20 cellular contexts compared by ENCODE assay signal in the genomic region with DNA sequence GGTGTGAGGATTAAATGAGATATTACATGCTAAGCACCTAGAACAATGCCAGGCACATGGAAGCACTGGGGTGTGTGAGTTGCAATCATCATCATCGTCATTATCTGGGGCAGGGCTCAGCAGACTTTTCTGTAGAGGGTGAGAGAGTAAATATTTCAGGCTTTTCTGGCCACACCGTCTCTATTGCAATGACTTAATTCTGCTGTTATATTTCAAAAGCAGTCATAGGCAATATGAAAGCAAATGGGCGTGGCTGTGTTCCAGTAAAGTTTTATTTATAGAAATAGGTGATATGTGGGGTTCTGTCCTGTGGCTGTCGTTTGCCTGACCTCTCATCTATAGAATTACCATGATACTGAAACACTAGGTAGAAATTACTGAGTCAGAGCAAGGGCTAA.
DNase-seq lines count a peak whose midpoint lies in the region; ATAC-seq and TF ChIP-seq lines count a peak whose summit lies in the region.
"Had no signal": no experiment of that assay in that cellular context is flagged by ENCODE, and none has a peak within 500 bp of the region (broad histone marks: within the 10 kb centered on the region; RNA-seq: fewer than 3 reads in every experiment).

No MANE protein-coding gene starts in this region.

- intact Hi-C loops in sciatic nerve (cut with DNase I), result no loop called here
- intact Hi-C loops in upper lobe of right lung (cut with DNase I), result no loop called here

- H3K27me3 ChIP-seq in gastroesophageal sphincter (no peaks in the 10 kb centered on the region), upper lobe of right lung (no peaks in the 10 kb centered on the region)
- H3K27me3 ChIP-seq: BLaER1 treated with 17β-estradiol and CSF1 and Interleukin-3, amounts not matched to agents 10 nM and 100 nM; cardiac muscle cell had no signal

- H3K27ac Mint-ChIP-seq in activated naive CD4-positive, alpha-beta T cell treated with anti-CD3 and anti-CD28 coated beads, Interleukin-2, amount 50 U/mL, for 24 hours, result peak overlapping the region; percentile 37
- H3K27ac Mint-ChIP-seq: activated T-cell treated with anti-CD3 and anti-CD28 coated beads, Interleukin-2, amount 50 U/mL, for 72 hours had no signal

- H3K27me3 Mint-ChIP-seq in activated naive CD4-positive, alpha-beta T cell treated with anti-CD3 and anti-CD28 coated beads, Interleukin-2, amount 50 U/mL, for 24 hours, result peaks cover 2% of the 10 kb centered on the region

- peaks cover 13 to 43% (median 16%) of the 10 kb centered on the region in 3 donors for H3K4me1 ChIP-seq in gastroesophageal sphincter
- peaks cover 67% of the 10 kb centered on the region for H3K4me1 ChIP-seq in upper lobe of right lung

- H3K36me3 Mint-ChIP-seq in activated naive CD4-positive, alpha-beta T cell treated with anti-CD3 and anti-CD28 coated beads, Interleukin-2, amount 50 U/mL, for 24 hours, result no peaks in the 10 kb centered on the region

- no peaks in the 10 kb centered on the region for H3K9me3 ChIP-seq in gastroesophageal sphincter
- no peaks in the 10 kb centered on the region for H3K9me3 ChIP-seq in upper lobe of right lung

- TF ChIP-seq EP300 in gastroesophageal sphincter (IDR thresholded peaks at IDR 0.05), result no peak

- H3K4me3 Mint-ChIP-seq in activated naive CD4-positive, alpha-beta T cell treated with anti-CD3 and anti-CD28 coated beads, Interleukin-2, amount 50 U/mL, for 24 hours, result no peak overlapping the region
- H3K4me3 Mint-ChIP-seq: activated T-cell treated with anti-CD3 and anti-CD28 coated beads, Interleukin-2, amount 50 U/mL, for 72 hours had no signal

- TF ChIP-seq POLR2A in gastroesophageal sphincter (IDR thresholded peaks at IDR 0.05), result no peak

- H3K9me3 Mint-ChIP-seq in activated naive CD4-positive, alpha-beta T cell treated with anti-CD3 and anti-CD28 coated beads, Interleukin-2, amount 50 U/mL, for 24 hours, result no peaks in the 10 kb centered on the region

- H3K4me3 ChIP-seq in gastroesophageal sphincter, result no peak overlapping the region
- no peak overlapping the region for H3K4me3 ChIP-seq in upper lobe of right lung
- H3K4me3 ChIP-seq: BLaER1 treated with 17β-estradiol and CSF1 and Interleukin-3, amounts not matched to agents 10 nM and 100 nM; cardiac muscle cell; GM12878; PC-9 had no signal

- peaks cover 5% of the 10 kb centered on the region for H3K4me1 Mint-ChIP-seq in activated naive CD4-positive, alpha-beta T cell treated with anti-CD3 and anti-CD28 coated beads, Interleukin-2, amount 50 U/mL, for 24 hours

- ATAC-seq in gastroesophageal sphincter, result no peak
- peak; percentile 8 for ATAC-seq in sciatic nerve
- ATAC-seq in upper lobe of right lung, result no peak
- no peak for ATAC-seq in GM18907 (IDR thresholded peaks at IDR 0.05; ENCODE audit: unreplicated experiment)
- ATAC-seq: GM12878 had no signal

- H3K27ac ChIP-seq in gastroesophageal sphincter, result peak overlapping the region; percentile 68 to 93 (median 84)
- H3K27ac ChIP-seq in upper lobe of right lung, result peak overlapping the region; percentile 71
- H3K27ac ChIP-seq: BLaER1 treated with 17β-estradiol and CSF1 and Interleukin-3, amounts not matched to agents 10 nM and 100 nM; cardiac muscle cell; PC-9 had no signal

- DNase-seq in activated naive CD4-positive, alpha-beta T cell (lab: John Stamatoyannopoulos, UW), result no peak
- no peak for DNase-seq in sciatic nerve (ENCODE audit: low spot score)
- DNase-seq in upper lobe of right lung, result no peak
- no peak for DNase-seq in NCI-H82 treated with DMSO at 0.1 percent for 48 hours (lab: John Stamatoyannopoulos, UW; ENCODE audit: unreplicated experiment)
- no peak for DNase-seq in DMS114 treated with DMSO at 0.1 percent for 48 hours (lab: John Stamatoyannopoulos, UW; ENCODE audit: unreplicated experiment)
- DNase-seq: 8988T; activated CD4-positive, CD25-positive, alpha-beta regulatory T cell; activated T-cell treated with anti-CD3 and anti-CD28 coated beads, Interleukin-2, amount 50 U/mL, for 72 hours; effector CD4-positive, alpha-beta T cell; GDM1; hippocampal formation; NCI-H1417; NCI-H526 treated with DMSO at 0.1 percent for 48 hours; PC-9 had no signal

- H3K36me3 ChIP-seq in gastroesophageal sphincter, result no peaks in the 10 kb centered on the region
- H3K36me3 ChIP-seq in upper lobe of right lung, result no peaks in the 10 kb centered on the region
- H3K36me3 ChIP-seq: BLaER1 treated with 17β-estradiol and CSF1 and Interleukin-3, amounts not matched to agents 10 nM and 100 nM; cardiac muscle cell had no signal

- 41 to 53% methylated on average over 3 to 4 of the region's 4 CpGs for WGBS in gastroesophageal sphincter (ENCODE audit: low coverage in 1 of 2), 2 donors

- TF ChIP-seq CTCF in gastroesophageal sphincter (IDR thresholded peaks at IDR 0.05) (no peak), upper lobe of right lung (IDR thresholded peaks at IDR 0.05) (no peak)
